In the genomic region with DNA sequence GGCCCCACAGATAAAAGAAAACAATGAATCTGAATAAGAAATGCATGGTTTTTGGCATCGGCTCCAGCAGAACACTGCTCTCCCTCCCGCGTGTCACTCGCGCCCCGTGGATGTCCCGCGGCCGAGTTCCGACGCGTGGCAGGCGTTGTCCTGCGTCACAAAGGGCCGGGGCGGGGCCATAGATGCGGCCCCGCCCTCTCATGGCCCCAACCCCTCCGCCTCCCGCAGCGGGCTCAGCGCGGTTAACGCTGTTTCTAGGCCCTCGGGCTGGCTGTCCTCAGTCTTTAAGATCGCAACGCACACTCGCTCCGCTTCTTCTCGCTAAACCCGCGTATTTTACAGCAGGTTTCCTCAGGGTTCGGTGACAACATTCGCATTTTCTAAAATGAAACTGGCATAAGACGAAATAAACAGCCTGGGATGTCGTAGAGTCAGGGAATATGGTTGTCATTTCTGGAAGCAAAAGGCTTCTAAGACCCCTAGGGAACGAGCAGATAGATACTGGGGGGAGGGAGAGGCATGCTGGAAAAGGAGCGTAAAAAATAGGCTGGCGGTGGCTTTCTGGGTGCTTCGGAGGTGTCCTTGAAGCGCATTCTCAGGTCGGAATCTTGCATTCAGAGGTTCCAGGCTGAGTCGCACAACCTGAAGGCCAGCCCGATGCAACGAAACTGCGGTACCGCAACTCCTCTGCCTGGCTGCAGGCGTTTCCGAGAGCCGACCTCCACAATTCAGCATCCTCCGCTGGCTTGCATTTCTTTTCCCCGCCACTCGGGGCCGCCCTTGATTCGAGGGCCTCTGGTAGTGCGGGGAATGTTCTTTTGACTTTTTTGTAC, we compare ENCODE assay signal across 8 cellular contexts. TPM values are rescaled to one million over a fixed set of nuclear protein-coding genes. Genes with fewer than 3 reads are reported as not detected.
DNase-seq lines count a peak whose midpoint lies in the region; ATAC-seq, FAIRE-seq and TF ChIP-seq lines count a peak whose summit lies in the region.

A gene with protein sequence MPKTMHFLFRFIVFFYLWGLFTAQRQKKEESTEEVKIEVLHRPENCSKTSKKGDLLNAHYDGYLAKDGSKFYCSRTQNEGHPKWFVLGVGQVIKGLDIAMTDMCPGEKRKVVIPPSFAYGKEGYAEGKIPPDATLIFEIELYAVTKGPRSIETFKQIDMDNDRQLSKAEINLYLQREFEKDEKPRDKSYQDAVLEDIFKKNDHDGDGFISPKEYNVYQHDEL (minus strand): TSS at position 159 of the 833 bp plus-strand sequence. CDS start 101 bp downstream, at position 58.

- H3K27me3 ChIP-seq in right cardiac atrium (ENCODE audit: control insufficient read depth, insufficient read depth) (no peaks in the 10 kb centered on the region), uterus (no peaks in the 10 kb centered on the region)

- peaks cover 2% of the 10 kb centered on the region for H3K36me3 Mint-ChIP-seq in T-helper 17 cell (ENCODE audit: low read depth)

- TF ChIP-seq CTCF in uterus (IDR thresholded peaks at IDR 0.05), result peak; percentile 20 to 35 (median 28)

- peak; percentile 97 for FAIRE-seq in GM12891 (lab: Jason Lieb, UNC)

- DNase-seq in GM12891 (ENCODE audit: insufficient read length, low spot score) (peak; percentile 51), NCI-H146 treated with DMSO at 0.1 percent for 48 hours (lab: John Stamatoyannopoulos, UW; ENCODE audit: unreplicated experiment) (peak; percentile 45), T-helper 17 cell (peak; percentile 75 to 87 (median 82)), right cardiac atrium (peak; percentile 90 to 96 (median 95)), putamen (ENCODE audit: low spot score) (peak; percentile 92), uterus (peak; percentile 84 to 88)

- 2% methylated on average over 56 of the region's 56 CpGs for WGBS in right cardiac atrium

- H3K4me1 Mint-ChIP-seq in T-helper 17 cell, result peaks cover 32% of the 10 kb centered on the region

- H3K9me3 ChIP-seq in T-helper 17 cell (ENCODE audit: control insufficient read depth, low read length, poor library complexity, severe bottlenecking) (no peaks in the 10 kb centered on the region), right cardiac atrium (ENCODE audit: control insufficient read depth, low read length) (no peaks in the 10 kb centered on the region), uterus (no peaks in the 10 kb centered on the region)

- peak within 1 kb of the TSS; percentile 99 for H3K4me3 Mint-ChIP-seq in T-helper 17 cell

- H3K27ac ChIP-seq in angular gyrus (ENCODE audit: low read depth, low read length) (peak within 1 kb of the TSS; percentile 90), right cardiac atrium (ENCODE audit: low read length) (peak within 1 kb of the TSS; percentile 99), uterus (peak within 1 kb of the TSS; percentile 93 to 99)

- peak within 1 kb of the TSS; percentile 92 for H3K4me3 ChIP-seq in right cardiac atrium (ENCODE audit: low read length)
- H3K4me3 ChIP-seq in uterus, result peak within 1 kb of the TSS; percentile 68

- H3K4me1 ChIP-seq in right cardiac atrium (ENCODE audit: control insufficient read depth, insufficient read depth, low read length) (peaks cover 9% of the 10 kb centered on the region), uterus (peaks cover 7 to 8% of the 10 kb centered on the region in 2 donors)

- TF ChIP-seq POLR2A in GM12891 (IDR thresholded peaks at IDR 0.05; ENCODE audit: low read depth, low read length) (peak; percentile 74), uterus (IDR thresholded peaks at IDR 0.05) (peak; percentile 78)

- no peaks in the 10 kb centered on the region for H3K36me3 ChIP-seq in uterus

- peak; percentile 47 for ATAC-seq in HG02852 (IDR thresholded peaks at IDR 0.05; ENCODE audit: unreplicated experiment)
- ATAC-seq in T-helper 17 cell, result peak; percentile 82
- peak; percentile 90 to 91 for ATAC-seq in right cardiac atrium

- peak within 1 kb of the TSS; percentile 99 for H3K27ac Mint-ChIP-seq in T-helper 17 cell

- intact Hi-C loops in right cardiac atrium (cut with DNase I) (loop anchor here in 1 of 4 donors (2.0 kb wide), 1 partner anchor 28 kb away; a partner anchor contains a TSS), uterus (cut with DNase I; ENCODE audit: low total_unique reads) (no loop called here)

- no peaks in the 10 kb centered on the region for H3K27me3 Mint-ChIP-seq in T-helper 17 cell

TF ChIP-seq in GM12891, 5 proteins besides CTCF, POLR2A, EP300 and RAD21:
- TF ChIP-seq SPI1 (IDR thresholded peaks at IDR 0.05; ENCODE audit: low read depth, low read length) (no peak), POLR2AphosphoS5 (IDR thresholded peaks at IDR 0.05; ENCODE audit: low read depth, low read length) (peak; percentile 58; the same call in 1 of the 2 replicates), TAF1 (IDR thresholded peaks at IDR 0.05; ENCODE audit: low read depth, low read length) (peak; percentile 27)
TF ChIP-seq in GM12891: peak in this region for 2.

RNA-seq across cellular contexts. Expression of the gene that starts here (rescaled TPM):
- polyA plus RNA-seq in GM12891 (2012; ENCODE audit: low read depth, missing spikeins), result 3.7 TPM
- under 1 TPM in 1 of 2 donors, not detected in 1; 0.65 TPM for total RNA-seq in T-helper 17 cell
- 10 to 100 TPM; 10.7 to 15.6 (median 12.8) TPM for total RNA-seq in right cardiac atrium
- 11.7 TPM for polyA plus RNA-seq in right cardiac atrium
- 10 to 100 TPM in 3 of 4 donors, 1 to 10 TPM in 1; 5.4 to 87.2 (median 27.0) TPM for total RNA-seq in uterus

Comparison
In these comparisons a context has a peak if more than half of its experiments do, and no peak if none do; other contexts are left out.
1. Peak in every context shown above with its lines: DNase-seq, ATAC-seq, H3K4me3 ChIP-seq and H3K27ac ChIP-seq.
2. Peak in DNase-seq and ATAC-seq in T-helper 17 cell; RNA of the gene not detected or under 1 TPM.
3. DNase-seq: peak in every context shown above with its lines; median percentile 95 in right cardiac atrium; 92 in putamen; 86 in uterus; 82 in T-helper 17 cell; 51 in GM12891; 45 in NCI-H146 treated with DMSO at 0.1 percent for 48 hours.